Comparison of ENCODE assay signal across 6 cellular contexts in genomic region chr5:109050321-109050720, GRCh38.
A peak's percentile ranks its signal among the peaks of the same experiment; 100 is the strongest.
DNase-seq lines count a peak whose midpoint lies in the region; ATAC-seq, FAIRE-seq and TF ChIP-seq lines count a peak whose summit lies in the region.
"Not testable (repeated sequence)": the region's sequence is repeated elsewhere in the genome, so short reads cannot be mapped to it uniquely, and the experiment has no call there.

No MANE protein-coding gene starts in this region.

- RAD21 ChIA-PET in GM12878 (lab: Charles Lee; ENCODE audit: unreplicated experiment), result not testable (repeated sequence)

- not testable (repeated sequence) for H3F3A ChIP-seq in GM23248 (ENCODE audit: insufficient read depth); MM.1S (ENCODE audit: insufficient read depth, low read length)

- H3K27ac ChIP-seq in GM23248; MM.1S (ENCODE audit: low read length); GM12878 (ENCODE audit: control insufficient read depth, insufficient read depth): not testable (repeated sequence)

- H2AFZ ChIP-seq in GM23248; MM.1S (ENCODE audit: low read length); GM12878 (ENCODE audit: control insufficient read depth, low read depth, low read length): not testable (repeated sequence)

- not testable (repeated sequence) for H4K20me1 ChIP-seq in GM23248 (ENCODE audit: insufficient read depth); MM.1S (ENCODE audit: insufficient read depth, low read length); GM12878 (ENCODE audit: control insufficient read depth, insufficient read depth)

- SMC1A ChIA-PET in GM12878 (lab: Charles Lee; ENCODE audit: uncharacterized antibody, unreplicated experiment), result interaction anchor here (1.0 kb wide), 1 partner anchor 16 kb away, joined by 3 read pairs; no protein-coding TSS in a partner anchor

- peaks cover 41% of the 10 kb centered on the region for H3K4me1 Mint-ChIP-seq in osteocyte (ENCODE audit: unreplicated experiment)

- intact Hi-C loops in GM12878 (cut with micrococcal nuclease; ENCODE audit: unreplicated experiment), result not testable (repeated sequence)

- POLR2A ChIA-PET in GM12878 (lab: Charles Lee), result not testable (repeated sequence)

- not testable (repeated sequence) for H3K9me3 ChIP-seq in GM23248 (ENCODE audit: low read depth); MM.1S (replicated peaks; ENCODE audit: insufficient read depth, low read length); GM12878 (replicated peaks; ENCODE audit: control insufficient read depth, insufficient read depth, low read length)

- not testable (repeated sequence) for H3K36me3 ChIP-seq in GM23248 (ENCODE audit: low read depth); MM.1S (replicated peaks; ENCODE audit: insufficient read depth, low read length); GM12878 (ENCODE audit: control insufficient read depth in 2 of 2, insufficient read depth in 2 of 2, low read length in 1 of 2)

- not testable (repeated sequence) for TF ChIP-seq POLR2A in GM12878 (IDR thresholded peaks at IDR 0.05; ENCODE audit: low read depth, low read length)

- 95 to 97% methylated on average over 1 of the region's 1 CpG for WGBS in GM23248 (ENCODE audit: low coverage in 1 of 2, low lambda C conversion rate in 2 of 2, missing lambda C conversion rate in 2 of 2), 2 experiments
- 100% methylated on average over 1 of the region's 1 CpG for WGBS in GM12878 (ENCODE audit: insufficient coverage, insufficient replicate concordance, low lambda C conversion rate, missing lambda C conversion rate)

- ATAC-seq in GM12878, result not testable (repeated sequence)

- H3K36me3 Mint-ChIP-seq in osteocyte (ENCODE audit: unreplicated experiment), result peaks cover 18% of the 10 kb centered on the region

- not testable (repeated sequence) for H3K9me3 Mint-ChIP-seq in osteocyte (ENCODE audit: unreplicated experiment)

- DNase-seq in EH (ENCODE audit: low read depth), result peak; percentile 69
- DNase-seq in GM23248, result peak; percentile 9
- peak; percentile 2 for DNase-seq in MM.1S
- not testable (repeated sequence) for DNase-seq in GM12878 (ENCODE audit: low read depth, low spot score); osteocyte (ENCODE audit: extremely low spot score, unreplicated experiment)
- peak; percentile 26 for DNase-seq in fibroblast of villous mesenchyme (ENCODE audit: low read depth)

- H3K9me2 ChIP-seq in GM23248 (ENCODE audit: insufficient read depth); MM.1S (replicated peaks; ENCODE audit: insufficient read depth, low read length): not testable (repeated sequence)

- H3K4me1 ChIP-seq in GM23248 (ENCODE audit: insufficient read depth) (peaks cover 17% of the 10 kb centered on the region), MM.1S (ENCODE audit: low read length) (peaks cover 20% of the 10 kb centered on the region; the same call in 1 of the 2 replicates)
- not testable (repeated sequence) for H3K4me1 ChIP-seq in GM12878 (ENCODE audit: control insufficient read depth, insufficient read depth, low read length)

- H3K4me3 ChIP-seq in GM23248; MM.1S (ENCODE audit: low read length); GM12878; fibroblast of villous mesenchyme (ENCODE audit: low read depth, low read length): not testable (repeated sequence)

- not testable (repeated sequence) for H3K9ac ChIP-seq in GM23248; MM.1S (ENCODE audit: low read length); GM12878 (ENCODE audit: control insufficient read depth, insufficient read depth, low read length)

- peak; percentile 31 for FAIRE-seq in GM12878 (lab: Jason Lieb, UNC)

- in situ Hi-C loops in GM23248 (cut with MboI); GM12878 (cut with MboI): not testable (repeated sequence)

- H3K27me3 Mint-ChIP-seq in osteocyte (ENCODE audit: unreplicated experiment), result not testable (repeated sequence)

- H3K4me2 ChIP-seq in GM23248 (ENCODE audit: unreplicated experiment), result peak overlapping the region; percentile 19
- H3K4me2 ChIP-seq in MM.1S (ENCODE audit: low read depth, low read length); GM12878 (ENCODE audit: control insufficient read depth, insufficient read depth): not testable (repeated sequence)

- TF ChIP-seq CTCF in MM.1S (IDR thresholded peaks at IDR 0.05; ENCODE audit: low read length); GM12878 (IDR thresholded peaks at IDR 0.05 in 2 of 3, conservative IDR thresholded peaks at IDR 0.05 in 1 of 3; ENCODE audit: control insufficient read depth in 2 of 3, extremely low read depth in 1 of 3, insufficient read depth in 1 of 3, low read depth in 3 of 3, low read length in 3 of 3); fibroblast of villous mesenchyme (IDR thresholded peaks at IDR 0.05; ENCODE audit: insufficient read depth, low read depth, low read length); osteocyte (IDR thresholded peaks at IDR 0.05): not testable (repeated sequence)

- not testable (repeated sequence) for BruUV-seq in GM12878 (replicated peaks; lab: Mats Ljungman, UMichigan)

- not testable (repeated sequence) for H3K79me2 ChIP-seq in GM23248 (ENCODE audit: insufficient read depth); MM.1S (ENCODE audit: low read length); GM12878 (ENCODE audit: control insufficient read depth, insufficient read depth, low read length)

- TF ChIP-seq RAD21 in GM12878 (IDR thresholded peaks at IDR 0.05; ENCODE audit: insufficient read depth, low read depth, low read length), result not testable (repeated sequence)

- not testable (repeated sequence) for H3K4me3 Mint-ChIP-seq in osteocyte (ENCODE audit: unreplicated experiment)

- CTCF ChIA-PET in GM12878 (lab: Yijun Ruan, JAX), result not testable (repeated sequence)

- TF ChIP-seq EP300 in GM12878 (IDR thresholded peaks at IDR 0.05; ENCODE audit: borderline replicate concordance in 1 of 2, control insufficient read depth in 1 of 2, low read depth in 2 of 2, low read length in 2 of 2), result not testable (repeated sequence)

- H3K27me3 ChIP-seq in GM23248 (replicated peaks; ENCODE audit: insufficient read depth); MM.1S (replicated peaks; ENCODE audit: insufficient read depth, low read length); GM12878 (replicated peaks in 1 of 2; ENCODE audit: control insufficient read depth in 2 of 2, insufficient read depth in 2 of 2, low read length in 1 of 2): not testable (repeated sequence)

- peak overlapping the region; percentile 1 for H3K27ac Mint-ChIP-seq in osteocyte (ENCODE audit: unreplicated experiment)
